8 cellular contexts compared by ENCODE assay signal in the genomic region with DNA sequence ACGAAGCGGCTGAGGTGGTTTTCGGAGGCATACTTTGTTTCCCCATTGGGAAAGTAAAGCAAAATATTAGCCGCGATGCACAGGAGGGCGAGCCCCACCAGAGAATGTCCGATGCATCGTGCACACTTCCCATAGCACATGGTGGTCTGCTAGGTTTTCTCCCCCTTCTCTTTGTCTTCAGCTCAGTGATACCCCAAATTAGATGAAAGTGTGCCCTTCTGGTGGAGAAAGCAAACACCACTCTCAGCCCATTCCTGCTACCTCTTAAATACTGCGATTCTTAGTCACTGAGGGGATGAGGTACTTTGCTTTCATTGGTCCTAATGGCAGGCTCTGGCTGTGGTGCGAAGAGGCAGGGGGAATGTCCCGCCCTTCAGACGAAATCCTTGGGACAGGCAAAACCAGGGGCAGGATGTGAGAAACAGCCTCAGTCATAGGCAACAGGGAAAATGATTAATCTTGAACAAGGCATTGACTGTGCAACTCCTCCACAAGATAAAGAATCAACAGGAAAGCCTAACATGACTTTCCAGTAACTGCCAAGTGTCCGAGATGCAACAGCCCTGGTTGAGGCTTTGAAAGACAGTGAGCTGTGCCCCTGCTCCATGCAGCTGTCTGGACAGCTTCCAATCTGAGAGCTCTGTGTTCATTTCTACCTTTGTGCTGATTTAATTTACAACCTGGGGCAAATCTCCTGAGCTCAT. TPM values are rescaled to one million over a fixed set of nuclear protein-coding genes. Genes with fewer than 3 reads are reported as not detected.
A peak's percentile ranks its signal among the peaks of the same experiment; 100 is the strongest.
DNase-seq lines count a peak whose midpoint lies in the region; ATAC-seq and TF ChIP-seq lines count a peak whose summit lies in the region.

Gene TM4SF1 (minus strand): TSS at position 242 of the 704 bp plus-strand sequence. CDS start 102 bp downstream, at position 140.

- H3K9ac ChIP-seq in HUES48 (ENCODE audit: low read depth, low read length): no peak within 1 kb of the TSS
- peak within 1 kb of the TSS; percentile 50 to 76 (median 71) for H3K9ac ChIP-seq in skeletal muscle tissue (ENCODE audit: low read depth in 1 of 3, low read length in 3 of 3)

- TF ChIP-seq CTCF in WI38 (IDR thresholded peaks at IDR 0.05; ENCODE audit: low read depth, low read length) (no peak), right atrium auricular region (IDR thresholded peaks at IDR 0.05) (no peak)

- H3K4me1 ChIP-seq in HUES48 (ENCODE audit: control insufficient read depth, insufficient read depth, low read length) (peaks cover 12% of the 10 kb centered on the region), right atrium auricular region (peaks cover 0 to 26% of the 10 kb centered on the region in 2 donors), skeletal muscle tissue (ENCODE audit: control insufficient read depth in 3 of 3, insufficient read depth in 3 of 3, low read length in 3 of 3) (peaks cover 3 to 13% (median 7%) of the 10 kb centered on the region in 3 donors)

- H3K4me3 ChIP-seq in HUES48 (ENCODE audit: low read depth, low read length) (peak within 1 kb of the TSS; percentile 30; the same call in 1 of the 2 replicates), WI38 (ENCODE audit: low read depth, low read length) (peak within 1 kb of the TSS; percentile 78), right atrium auricular region (peak within 1 kb of the TSS; percentile 46 to 55), skeletal muscle tissue (ENCODE audit: low read length in 3 of 3) (peak within 1 kb of the TSS; percentile 63 to 86 (median 71))

- no peak for ATAC-seq in HG02763 (IDR thresholded peaks at IDR 0.05; ENCODE audit: unreplicated experiment)

- no peaks in the 10 kb centered on the region for H3K27me3 ChIP-seq in HUES48 (ENCODE audit: control insufficient read depth, insufficient read depth, low read length)
- no peaks in the 10 kb centered on the region for H3K27me3 ChIP-seq in right atrium auricular region
- no peaks in the 10 kb centered on the region for H3K27me3 ChIP-seq in skeletal muscle tissue (ENCODE audit: control insufficient read depth in 3 of 3, insufficient read depth in 3 of 3, low read length in 3 of 3)

- H3K9me3 ChIP-seq in HUES48 (ENCODE audit: control insufficient read depth, insufficient read depth, low read length) (no peaks in the 10 kb centered on the region), right atrium auricular region (no peaks in the 10 kb centered on the region), skeletal muscle tissue (ENCODE audit: control insufficient read depth in 3 of 3, low read length in 3 of 3) (no peaks in the 10 kb centered on the region)

- peak; percentile 85 for DNase-seq in right atrium auricular region (ENCODE audit: low spot score)
- no peak for DNase-seq in dedifferentiated amniotic fluid mesenchymal stem cell (ENCODE audit: extremely low spot score)
- DNase-seq in NK-92 (lab: John Stamatoyannopoulos, UW; ENCODE audit: unreplicated experiment): no peak
- no peak for DNase-seq in activated naive CD4-positive, alpha-beta T cell (lab: John Stamatoyannopoulos, UW)

- H3K27ac ChIP-seq in HUES48 (ENCODE audit: low read depth, low read length) (no peak within 1 kb of the TSS), right atrium auricular region (peak within 1 kb of the TSS; percentile 75 to 82), skeletal muscle tissue (ENCODE audit: low read depth, low read length) (peak within 1 kb of the TSS; percentile 76)

- H3K36me3 ChIP-seq in HUES48 (ENCODE audit: control insufficient read depth, insufficient read depth, low read length): no peaks in the 10 kb centered on the region
- peaks cover 13% of the 10 kb centered on the region for H3K36me3 ChIP-seq in right atrium auricular region
- peaks cover 0 to 2% (median 0%) of the 10 kb centered on the region in 3 donors for H3K36me3 ChIP-seq in skeletal muscle tissue (ENCODE audit: control insufficient read depth in 3 of 3, insufficient read depth in 3 of 3, low read length in 3 of 3)

RNA-seq across cellular contexts. Expression of gene TM4SF1, which starts in this region (rescaled TPM):
- 100 to 1,000 TPM; 211 to 341 TPM for total RNA-seq in right atrium auricular region
- total RNA-seq in skeletal muscle tissue: 81.4 TPM
